16 cellular contexts compared by ENCODE assay signal in the genomic region with DNA sequence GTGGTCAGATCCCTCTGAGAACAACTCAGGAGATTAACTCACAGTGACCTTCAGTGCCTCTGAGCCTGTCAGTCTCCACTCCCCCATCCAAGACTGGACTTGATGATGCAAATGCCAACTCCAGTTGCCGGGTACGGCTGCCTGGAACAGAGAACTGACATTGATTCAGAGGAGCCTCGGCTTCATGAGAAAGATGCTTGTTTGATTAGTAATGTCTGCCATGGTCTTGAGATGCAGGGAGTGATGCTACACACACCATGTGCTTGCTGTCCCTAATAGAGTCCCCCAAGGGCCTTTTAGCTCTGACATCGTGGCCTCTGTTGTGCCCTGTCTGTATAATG.
"Had no signal": no experiment of that assay in that cellular context is flagged by ENCODE, and none has a peak within 500 bp of the region (broad histone marks: within the 10 kb centered on the region; RNA-seq: fewer than 3 reads in every experiment).

No MANE protein-coding gene starts in this region.

- H3K4me1 ChIP-seq: esophagus squamous epithelium, psoas muscle, right lobe of liver had no signal

- H3K9me3 Mint-ChIP-seq: activated CD4-positive, alpha-beta T cell treated with anti-CD3 and anti-CD28 coated beads, Interleukin-2, amount 10 ng/mL, durations not matched to agents 24 days and 14 days; nephron progenitor cell; stimulated activated naive CD8-positive, alpha-beta T cell treated with anti-CD3 and anti-CD28 coated beads, Interleukin-15, amount 100 ng/mL, for 72 hours had no signal

- DNase-seq: activated CD4-positive, alpha-beta T cell treated with anti-CD3 and anti-CD28 coated beads, Interleukin-2, amount 10 ng/mL, durations not matched to agents 24 days and 14 days; activated CD8-positive, alpha-beta T cell treated with anti-CD3 and anti-CD28 coated beads, Interleukin-2, amount 10 ng/mL, durations not matched to agents 7 days and 5 days; activated naive CD4-positive, alpha-beta T cell treated with anti-CD3 and anti-CD28 coated beads, Interleukin-2, amount 50 U/mL, for 16 hours; amniotic stem cell; caudate nucleus; esophagus squamous epithelium; foreskin fibroblast; hypothalamus; kidney glomerular epithelial cell; nephron progenitor cell; stimulated activated CD4-positive, alpha-beta T cell treated with anti-CD3 and anti-CD28 coated beads, Interleukin-1b, Interleukin-23, amount 100 ng/mL, for 48 hours; stimulated activated naive CD8-positive, alpha-beta T cell treated with anti-CD3 and anti-CD28 coated beads, Interleukin-15, amount 100 ng/mL, for 72 hours had no signal

- H3K9me3 ChIP-seq: esophagus squamous epithelium, psoas muscle, right lobe of liver had no signal

- H3K27ac ChIP-seq: coronary artery, esophagus squamous epithelium, psoas muscle, right lobe of liver, VCaP had no signal

- H3K4me1 Mint-ChIP-seq: activated CD4-positive, alpha-beta T cell treated with anti-CD3 and anti-CD28 coated beads, Interleukin-2, amount 10 ng/mL, durations not matched to agents 24 days and 14 days; stimulated activated naive CD8-positive, alpha-beta T cell treated with anti-CD3 and anti-CD28 coated beads, Interleukin-15, amount 100 ng/mL, for 72 hours had no signal

- H3K27me3 ChIP-seq: right lobe of liver had no signal

- H3K36me3 ChIP-seq: esophagus squamous epithelium, right lobe of liver had no signal

- H3K4me3 Mint-ChIP-seq: activated CD4-positive, alpha-beta T cell treated with anti-CD3 and anti-CD28 coated beads, Interleukin-2, amount 10 ng/mL, durations not matched to agents 24 days and 14 days; activated CD8-positive, alpha-beta T cell treated with anti-CD3 and anti-CD28 coated beads, Interleukin-2, amount 10 ng/mL, durations not matched to agents 7 days and 5 days; nephron progenitor cell; stimulated activated naive CD8-positive, alpha-beta T cell treated with anti-CD3 and anti-CD28 coated beads, Interleukin-15, amount 100 ng/mL, for 72 hours had no signal

- ATAC-seq: activated CD8-positive, alpha-beta T cell treated with anti-CD3 and anti-CD28 coated beads, Interleukin-2, amount 10 ng/mL, durations not matched to agents 7 days and 5 days; right lobe of liver; stimulated activated naive CD8-positive, alpha-beta T cell treated with anti-CD3 and anti-CD28 coated beads, Interleukin-15, amount 100 ng/mL, for 72 hours had no signal

- H3K4me3 ChIP-seq: coronary artery, esophagus squamous epithelium, psoas muscle, right lobe of liver had no signal

- H3K27ac Mint-ChIP-seq: activated CD4-positive, alpha-beta T cell treated with anti-CD3 and anti-CD28 coated beads, Interleukin-2, amount 10 ng/mL, durations not matched to agents 24 days and 14 days; activated CD8-positive, alpha-beta T cell treated with anti-CD3 and anti-CD28 coated beads, Interleukin-2, amount 10 ng/mL, durations not matched to agents 7 days and 5 days; stimulated activated naive CD8-positive, alpha-beta T cell treated with anti-CD3 and anti-CD28 coated beads, Interleukin-15, amount 100 ng/mL, for 72 hours had no signal
